In genomic region chr2:97997774-97998392, GRCh38 we compare ENCODE assay signal across 1 cellular context.
TF ChIP-seq lines count a peak whose summit lies in the region.

No MANE protein-coding gene starts in this region.

TF ChIP-seq in GM23338, 12 proteins besides CTCF, POLR2A, EP300 and RAD21 (continued from another document):
- TF ChIP-seq ZNF462 (CRISPR knock-in tag; IDR thresholded peaks at IDR 0.05), result no peak
